In the genomic region with DNA sequence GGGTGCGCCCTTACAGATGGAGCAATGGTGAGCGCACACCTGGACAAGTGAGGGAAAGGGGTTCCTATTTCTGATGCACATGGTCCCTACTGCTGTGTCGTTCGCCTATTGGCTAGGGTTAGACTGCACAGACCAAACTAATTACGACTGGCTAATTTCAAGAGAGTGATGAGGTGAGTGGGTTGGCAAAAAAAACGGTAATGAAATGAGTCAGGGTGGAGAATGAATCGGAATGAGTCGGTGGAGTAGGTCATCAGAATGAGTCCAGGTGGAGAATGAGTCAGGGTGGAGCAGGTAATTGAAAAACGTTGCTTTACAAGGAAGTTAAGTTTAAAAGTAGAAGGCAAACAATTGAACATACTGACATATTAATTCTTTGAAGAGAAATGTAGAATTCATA, we compare ENCODE assay signal across 1 cellular context.
TF ChIP-seq lines count a peak whose summit lies in the region.

No MANE protein-coding gene starts in this region.

TF ChIP-seq in WTC11, 78 proteins besides CTCF, POLR2A, EP300 and RAD21 (continued from another document):
- TF ChIP-seq, protein P1, sequence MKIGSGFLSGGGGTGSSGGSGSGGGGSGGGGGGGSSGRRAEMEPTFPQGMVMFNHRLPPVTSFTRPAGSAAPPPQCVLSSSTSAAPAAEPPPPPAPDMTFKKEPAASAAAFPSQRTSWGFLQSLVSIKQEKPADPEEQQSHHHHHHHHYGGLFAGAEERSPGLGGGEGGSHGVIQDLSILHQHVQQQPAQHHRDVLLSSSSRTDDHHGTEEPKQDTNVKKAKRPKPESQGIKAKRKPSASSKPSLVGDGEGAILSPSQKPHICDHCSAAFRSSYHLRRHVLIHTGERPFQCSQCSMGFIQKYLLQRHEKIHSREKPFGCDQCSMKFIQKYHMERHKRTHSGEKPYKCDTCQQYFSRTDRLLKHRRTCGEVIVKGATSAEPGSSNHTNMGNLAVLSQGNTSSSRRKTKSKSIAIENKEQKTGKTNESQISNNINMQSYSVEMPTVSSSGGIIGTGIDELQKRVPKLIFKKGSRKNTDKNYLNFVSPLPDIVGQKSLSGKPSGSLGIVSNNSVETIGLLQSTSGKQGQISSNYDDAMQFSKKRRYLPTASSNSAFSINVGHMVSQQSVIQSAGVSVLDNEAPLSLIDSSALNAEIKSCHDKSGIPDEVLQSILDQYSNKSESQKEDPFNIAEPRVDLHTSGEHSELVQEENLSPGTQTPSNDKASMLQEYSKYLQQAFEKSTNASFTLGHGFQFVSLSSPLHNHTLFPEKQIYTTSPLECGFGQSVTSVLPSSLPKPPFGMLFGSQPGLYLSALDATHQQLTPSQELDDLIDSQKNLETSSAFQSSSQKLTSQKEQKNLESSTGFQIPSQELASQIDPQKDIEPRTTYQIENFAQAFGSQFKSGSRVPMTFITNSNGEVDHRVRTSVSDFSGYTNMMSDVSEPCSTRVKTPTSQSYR (CRISPR knock-in tag; IDR thresholded peaks at IDR 0.05): no peak
- TF ChIP-seq NFATC4 (CRISPR knock-in tag; IDR thresholded peaks at IDR 0.05) (no peak), RELA (CRISPR knock-in tag; IDR thresholded peaks at IDR 0.05; ENCODE audit: borderline replicate concordance) (no peak), CBFB (CRISPR knock-in tag; IDR thresholded peaks at IDR 0.05; ENCODE audit: low read depth) (no peak), ZNF396 (CRISPR knock-in tag; IDR thresholded peaks at IDR 0.05; ENCODE audit: borderline replicate concordance) (no peak), GABPB1 (CRISPR knock-in tag; IDR thresholded peaks at IDR 0.05) (no peak)
- TF ChIP-seq, protein P2, sequence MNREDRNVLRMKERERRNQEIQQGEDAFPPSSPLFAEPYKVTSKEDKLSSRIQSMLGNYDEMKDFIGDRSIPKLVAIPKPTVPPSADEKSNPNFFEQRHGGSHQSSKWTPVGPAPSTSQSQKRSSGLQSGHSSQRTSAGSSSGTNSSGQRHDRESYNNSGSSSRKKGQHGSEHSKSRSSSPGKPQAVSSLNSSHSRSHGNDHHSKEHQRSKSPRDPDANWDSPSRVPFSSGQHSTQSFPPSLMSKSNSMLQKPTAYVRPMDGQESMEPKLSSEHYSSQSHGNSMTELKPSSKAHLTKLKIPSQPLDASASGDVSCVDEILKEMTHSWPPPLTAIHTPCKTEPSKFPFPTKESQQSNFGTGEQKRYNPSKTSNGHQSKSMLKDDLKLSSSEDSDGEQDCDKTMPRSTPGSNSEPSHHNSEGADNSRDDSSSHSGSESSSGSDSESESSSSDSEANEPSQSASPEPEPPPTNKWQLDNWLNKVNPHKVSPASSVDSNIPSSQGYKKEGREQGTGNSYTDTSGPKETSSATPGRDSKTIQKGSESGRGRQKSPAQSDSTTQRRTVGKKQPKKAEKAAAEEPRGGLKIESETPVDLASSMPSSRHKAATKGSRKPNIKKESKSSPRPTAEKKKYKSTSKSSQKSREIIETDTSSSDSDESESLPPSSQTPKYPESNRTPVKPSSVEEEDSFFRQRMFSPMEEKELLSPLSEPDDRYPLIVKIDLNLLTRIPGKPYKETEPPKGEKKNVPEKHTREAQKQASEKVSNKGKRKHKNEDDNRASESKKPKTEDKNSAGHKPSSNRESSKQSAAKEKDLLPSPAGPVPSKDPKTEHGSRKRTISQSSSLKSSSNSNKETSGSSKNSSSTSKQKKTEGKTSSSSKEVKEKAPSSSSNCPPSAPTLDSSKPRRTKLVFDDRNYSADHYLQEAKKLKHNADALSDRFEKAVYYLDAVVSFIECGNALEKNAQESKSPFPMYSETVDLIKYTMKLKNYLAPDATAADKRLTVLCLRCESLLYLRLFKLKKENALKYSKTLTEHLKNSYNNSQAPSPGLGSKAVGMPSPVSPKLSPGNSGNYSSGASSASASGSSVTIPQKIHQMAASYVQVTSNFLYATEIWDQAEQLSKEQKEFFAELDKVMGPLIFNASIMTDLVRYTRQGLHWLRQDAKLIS (CRISPR knock-in tag; IDR thresholded peaks at IDR 0.05; ENCODE audit: borderline replicate concordance): no peak
- TF ChIP-seq, protein P3, sequence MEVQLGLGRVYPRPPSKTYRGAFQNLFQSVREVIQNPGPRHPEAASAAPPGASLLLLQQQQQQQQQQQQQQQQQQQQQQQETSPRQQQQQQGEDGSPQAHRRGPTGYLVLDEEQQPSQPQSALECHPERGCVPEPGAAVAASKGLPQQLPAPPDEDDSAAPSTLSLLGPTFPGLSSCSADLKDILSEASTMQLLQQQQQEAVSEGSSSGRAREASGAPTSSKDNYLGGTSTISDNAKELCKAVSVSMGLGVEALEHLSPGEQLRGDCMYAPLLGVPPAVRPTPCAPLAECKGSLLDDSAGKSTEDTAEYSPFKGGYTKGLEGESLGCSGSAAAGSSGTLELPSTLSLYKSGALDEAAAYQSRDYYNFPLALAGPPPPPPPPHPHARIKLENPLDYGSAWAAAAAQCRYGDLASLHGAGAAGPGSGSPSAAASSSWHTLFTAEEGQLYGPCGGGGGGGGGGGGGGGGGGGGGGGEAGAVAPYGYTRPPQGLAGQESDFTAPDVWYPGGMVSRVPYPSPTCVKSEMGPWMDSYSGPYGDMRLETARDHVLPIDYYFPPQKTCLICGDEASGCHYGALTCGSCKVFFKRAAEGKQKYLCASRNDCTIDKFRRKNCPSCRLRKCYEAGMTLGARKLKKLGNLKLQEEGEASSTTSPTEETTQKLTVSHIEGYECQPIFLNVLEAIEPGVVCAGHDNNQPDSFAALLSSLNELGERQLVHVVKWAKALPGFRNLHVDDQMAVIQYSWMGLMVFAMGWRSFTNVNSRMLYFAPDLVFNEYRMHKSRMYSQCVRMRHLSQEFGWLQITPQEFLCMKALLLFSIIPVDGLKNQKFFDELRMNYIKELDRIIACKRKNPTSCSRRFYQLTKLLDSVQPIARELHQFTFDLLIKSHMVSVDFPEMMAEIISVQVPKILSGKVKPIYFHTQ (CRISPR knock-in tag; IDR thresholded peaks at IDR 0.05): no peak
- TF ChIP-seq, protein P4, sequence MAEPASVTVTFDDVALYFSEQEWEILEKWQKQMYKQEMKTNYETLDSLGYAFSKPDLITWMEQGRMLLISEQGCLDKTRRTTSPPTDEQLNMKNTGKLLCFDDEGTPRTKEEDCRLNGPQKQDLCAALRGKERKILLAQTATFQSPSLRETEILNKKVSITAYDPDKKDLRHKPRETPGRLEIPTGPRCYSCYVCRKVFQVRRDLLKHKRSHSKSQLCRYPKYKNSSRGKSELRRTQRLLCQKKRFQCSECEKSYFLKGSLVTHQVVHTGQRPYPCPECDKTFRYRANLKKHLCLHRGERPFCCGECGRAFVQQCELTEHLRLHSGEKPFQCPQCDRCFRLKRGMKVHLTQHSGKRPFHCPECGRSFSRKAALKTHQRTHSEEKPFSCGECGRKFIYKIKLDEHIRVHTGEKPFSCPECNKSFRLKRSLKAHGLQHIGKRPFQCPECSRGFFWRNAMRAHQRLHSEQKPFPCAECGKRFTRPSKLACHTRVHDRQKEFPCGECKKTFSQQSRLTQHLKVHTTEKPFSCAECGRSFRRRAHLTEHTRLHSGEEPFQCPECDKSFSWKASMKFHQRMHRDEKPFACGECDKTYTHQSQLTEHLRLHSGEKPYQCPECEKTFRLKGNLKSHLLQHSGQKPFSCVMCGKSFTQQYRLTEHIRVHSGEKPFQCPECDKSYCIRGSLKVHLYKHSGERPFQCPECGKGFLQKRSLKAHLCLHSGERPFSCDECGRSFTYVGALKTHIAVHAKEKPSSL (CRISPR knock-in tag; conservative IDR thresholded peaks at IDR 0.05): no peak
TF ChIP-seq in WTC11: peak in this region for 0.
